In the genomic region with DNA sequence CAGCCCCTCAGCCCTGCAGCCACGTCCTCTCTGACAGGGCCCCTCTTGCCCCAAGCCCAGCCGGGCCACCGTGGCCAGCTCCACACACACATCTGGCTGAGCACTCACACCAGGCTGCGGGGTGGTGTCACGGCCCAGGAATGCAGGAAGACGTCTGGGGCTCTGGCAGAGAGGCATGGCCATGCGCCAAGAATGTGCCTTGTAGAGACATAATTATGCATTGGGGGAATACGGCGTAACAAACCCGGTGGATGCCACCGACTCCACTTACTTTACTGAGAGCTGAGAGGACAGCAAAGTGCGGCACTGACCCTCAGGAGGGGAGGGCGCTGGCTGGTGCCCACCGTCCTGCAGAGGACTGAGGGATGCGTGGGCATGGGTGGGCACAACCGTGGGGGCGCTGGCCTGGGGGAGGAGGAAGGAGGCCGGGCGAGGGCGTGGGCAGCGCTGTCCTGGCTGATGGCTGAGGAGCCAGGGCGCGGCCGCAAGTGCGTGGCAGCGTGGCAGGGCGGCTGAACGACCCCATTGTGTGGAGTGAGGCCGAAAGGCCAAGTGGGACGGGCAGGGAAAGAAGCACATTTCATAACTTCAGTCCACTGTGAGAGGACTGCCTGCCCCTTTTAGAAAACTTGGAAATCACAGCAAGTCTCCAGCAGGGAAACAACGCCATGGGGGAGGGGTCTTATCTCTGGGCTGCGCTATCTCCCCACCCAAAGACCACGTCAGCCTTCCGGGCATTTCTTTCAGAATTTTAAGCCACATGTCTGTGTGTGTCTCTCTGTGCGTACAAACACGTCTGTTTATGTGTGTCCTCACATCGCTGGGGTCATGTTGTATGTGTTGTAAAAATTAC, we compare ENCODE assay signal across 9 cellular contexts. TPM values are rescaled to one million over a fixed set of nuclear protein-coding genes. Genes with fewer than 3 reads are reported as not detected.
A peak's percentile ranks its signal among the peaks of the same experiment; 100 is the strongest.
DNase-seq lines count a peak whose midpoint lies in the region; ATAC-seq, FAIRE-seq and TF ChIP-seq lines count a peak whose summit lies in the region.
"Had no signal": no experiment of that assay in that cellular context is flagged by ENCODE, and none has a peak within 500 bp of the region (broad histone marks: within the 10 kb centered on the region; RNA-seq: fewer than 3 reads in every experiment).

No MANE protein-coding gene starts in this region.

- H3K4me1 ChIP-seq in HepG2 (ENCODE audit: insufficient read depth, low read length) = peaks cover 12% of the 10 kb centered on the region
- no peaks in the 10 kb centered on the region for H3K4me1 ChIP-seq in urinary bladder (ENCODE audit: insufficient read depth)

- no peak for TF ChIP-seq EP300 in HepG2 (IDR thresholded peaks at IDR 0.05; ENCODE audit: low read depth in 2 of 2, low read length in 2 of 2)
- no peak for TF ChIP-seq EP300 in HepG2 (CRISPR knock-in tag; IDR thresholded peaks at IDR 0.05; ENCODE audit: borderline replicate concordance)

- H2AFZ ChIP-seq in HepG2 (ENCODE audit: low read length) = no peak overlapping the region

- H3K4me3 ChIP-seq in HepG2 (replicated peaks in 1 of 3; ENCODE audit: insufficient read depth in 1 of 3, low read depth in 2 of 3, low read length in 3 of 3) (no peak overlapping the region; a peak in 1 of 6 replicates), urinary bladder (ENCODE audit: low read depth, low read length) (peak overlapping the region; percentile 7)

- 8% methylated on average over 36 of the region's 37 CpGs for WGBS in HepG2 (ENCODE audit: low lambda C conversion rate)
- 17% methylated on average over 37 of the region's 37 CpGs for WGBS in urinary bladder

- no peak for TF ChIP-seq RAD21 in HepG2 (CRISPR knock-in tag; IDR thresholded peaks at IDR 0.05)

- CTCF ChIA-PET in HepG2 (lab: Yijun Ruan, JAX; ENCODE audit: low intra/inter-chr PET ratio, low total read pairs) = interaction anchor here (1.2 kb wide), 1 partner anchor 96 kb away, joined by 3 read pairs; no protein-coding TSS in a partner anchor

- TF ChIP-seq POLR2A in HepG2 (IDR thresholded peaks at IDR 0.05; ENCODE audit: insufficient read depth in 1 of 2, low read depth in 2 of 2, low read length in 2 of 2) = no peak

- intact Hi-C loops in HepG2 (cut with micrococcal nuclease; ENCODE audit: unreplicated experiment) = no loop called here

- peak overlapping the region; percentile 21; the same call in 1 of the 2 replicates for H3K4me2 ChIP-seq in HepG2 (ENCODE audit: low read depth, low read length)

- H3K27me3 ChIP-seq in HepG2 (ENCODE audit: control insufficient read depth in 1 of 2, insufficient read depth in 2 of 2, low read length in 2 of 2) = peaks cover 28 to 88% of the 10 kb centered on the region in 2 experiments

- TF ChIP-seq CTCF in HepG2 (CRISPR knock-in tag; IDR thresholded peaks at IDR 0.05) = no peak

- H3K36me3 ChIP-seq in HepG2 (replicated peaks in 1 of 2; ENCODE audit: control insufficient read depth in 1 of 2, insufficient read depth in 2 of 2, low read length in 2 of 2) (no peaks in the 10 kb centered on the region), urinary bladder (ENCODE audit: insufficient read depth) (no peaks in the 10 kb centered on the region)

- no peaks in the 10 kb centered on the region for H3K9me3 ChIP-seq in HepG2 (ENCODE audit: low read length)

- no peak for FAIRE-seq in HepG2 (lab: Jason Lieb, UNC)
- FAIRE-seq: A204.1 had no signal

- H3K27ac ChIP-seq in HepG2 (ENCODE audit: extremely low read length, insufficient read depth, low read length) = no peak overlapping the region
- no peak overlapping the region for H3K27ac ChIP-seq in urinary bladder (ENCODE audit: low read depth)

- BruUV-seq in HepG2 (replicated peaks; lab: Mats Ljungman, UMichigan) = no TSS peak

- DNase-seq in NCI-H2171 treated with DMSO at 0.1 percent for 48 hours (lab: John Stamatoyannopoulos, UW) = peak; percentile 34
- no peak for DNase-seq in NCI-H2171 (lab: John Stamatoyannopoulos, UW)
- DNase-seq in T47D (ENCODE audit: low read depth in 1 of 2, low spot score in 1 of 2) = peak; percentile 95 to 97
- DNase-seq in HepG2 (ENCODE audit: low spot score) = peak; percentile 79
- DNase-seq in activated naive CD4-positive, alpha-beta T cell (lab: John Stamatoyannopoulos, UW) = no peak
- no peak for DNase-seq in NCI-H82 treated with DMSO at 0.1 percent for 48 hours (lab: John Stamatoyannopoulos, UW; ENCODE audit: unreplicated experiment)

- peak; percentile 54 for ATAC-seq in HepG2
- ATAC-seq in GM18517 (IDR thresholded peaks at IDR 0.05; ENCODE audit: unreplicated experiment) = no peak

- H3K79me2 ChIP-seq in HepG2 (ENCODE audit: insufficient read depth, low read length) = no peaks in the 10 kb centered on the region

- H3K9ac ChIP-seq in HepG2 (ENCODE audit: insufficient read depth, low read depth, low read length) = no peak overlapping the region

- POLR2A ChIA-PET in HepG2 (lab: Yijun Ruan, JAX) = no interaction called here

- in situ Hi-C loops in T47D (cut with HindIII; ENCODE audit: low pct_unique_long_range_greater_than_20kb, low sequenced_read_pairs) (no loop called here), HepG2 (cut with HindIII; ENCODE audit: extremely low pct_ligation_motif_present, low pct_unique_long_range_greater_than_20kb) (no loop called here)

- no peaks in the 10 kb centered on the region; the same call in 1 of the 2 replicates for H4K20me1 ChIP-seq in HepG2 (ENCODE audit: insufficient read depth, low read length)

TF ChIP-seq in HepG2, 621 proteins besides CTCF, POLR2A, EP300 and RAD21 (continues in another document):
- TF ChIP-seq HCFC1 (IDR thresholded peaks at IDR 0.05; ENCODE audit: low read depth, low read length) = no peak
- TF ChIP-seq, protein P1, sequence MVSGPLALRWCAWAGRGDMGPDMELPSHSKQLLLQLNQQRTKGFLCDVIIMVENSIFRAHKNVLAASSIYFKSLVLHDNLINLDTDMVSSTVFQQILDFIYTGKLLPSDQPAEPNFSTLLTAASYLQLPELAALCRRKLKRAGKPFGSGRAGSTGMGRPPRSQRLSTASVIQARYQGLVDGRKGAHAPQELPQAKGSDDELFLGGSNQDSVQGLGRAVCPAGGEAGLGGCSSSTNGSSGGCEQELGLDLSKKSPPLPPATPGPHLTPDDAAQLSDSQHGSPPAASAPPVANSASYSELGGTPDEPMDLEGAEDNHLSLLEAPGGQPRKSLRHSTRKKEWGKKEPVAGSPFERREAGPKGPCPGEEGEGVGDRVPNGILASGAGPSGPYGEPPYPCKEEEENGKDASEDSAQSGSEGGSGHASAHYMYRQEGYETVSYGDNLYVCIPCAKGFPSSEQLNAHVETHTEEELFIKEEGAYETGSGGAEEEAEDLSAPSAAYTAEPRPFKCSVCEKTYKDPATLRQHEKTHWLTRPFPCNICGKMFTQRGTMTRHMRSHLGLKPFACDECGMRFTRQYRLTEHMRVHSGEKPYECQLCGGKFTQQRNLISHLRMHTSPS (CRISPR knock-in tag; IDR thresholded peaks at IDR 0.05; ENCODE audit: low read depth) = 0 out of 2 replicates have a peak, but pooled peaks have one; percentile 26
- TF ChIP-seq ZNF788 (CRISPR knock-in tag; IDR thresholded peaks at IDR 0.05; ENCODE audit: borderline replicate concordance) = 0 out of 2 replicates have a peak, but pooled peaks have one; percentile 35
- peak; percentile 79; the same call in 1 of the 2 replicates for TF ChIP-seq HNRNPL (IDR thresholded peaks at IDR 0.05; ENCODE audit: low read depth, low read length)
- no peak for TF ChIP-seq ZNF577 (CRISPR knock-in tag; IDR thresholded peaks at IDR 0.05; ENCODE audit: borderline replicate concordance, low read depth)
- TF ChIP-seq, protein P2, sequence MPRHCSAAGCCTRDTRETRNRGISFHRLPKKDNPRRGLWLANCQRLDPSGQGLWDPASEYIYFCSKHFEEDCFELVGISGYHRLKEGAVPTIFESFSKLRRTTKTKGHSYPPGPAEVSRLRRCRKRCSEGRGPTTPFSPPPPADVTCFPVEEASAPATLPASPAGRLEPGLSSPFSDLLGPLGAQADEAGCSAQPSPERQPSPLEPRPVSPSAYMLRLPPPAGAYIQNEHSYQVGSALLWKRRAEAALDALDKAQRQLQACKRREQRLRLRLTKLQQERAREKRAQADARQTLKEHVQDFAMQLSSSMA (CRISPR knock-in tag; IDR thresholded peaks at IDR 0.05) = no peak
- TF ChIP-seq MXD3 (CRISPR knock-in tag; IDR thresholded peaks at IDR 0.05) = peak; percentile 11; the same call in 1 of the 2 replicates

RNA-seq across cellular contexts. Expression of gene METRNL, which starts 30.6 kb away (rescaled TPM):
- total RNA-seq in HepG2 (2016; rRNA removed; fragmentation: Illumina TruSeq; extraction: Trizol) (0.66 and 1.2 TPM in 2 replicates), urinary bladder (37.7 TPM)
- 0.81 and 1.1 TPM in 2 replicates for total RNA-seq in HepG2 (2016; cell fraction: cytosol; rRNA removed; fragmentation: Illumina TruSeq; extraction: Trizol; ENCODE audit: low read depth)
- total RNA-seq in HepG2 (2016; cell fraction: insoluble cytoplasmic fraction; rRNA removed; fragmentation: Illumina TruSeq; extraction: Trizol) = 0.56 and 1.0 TPM in 2 replicates
- 1.7 and 2.2 TPM in 2 replicates for total RNA-seq in HepG2 (2016; cell fraction: membrane; rRNA removed; fragmentation: Illumina TruSeq; extraction: Trizol)
- total RNA-seq in HepG2 (2016; cell fraction: nucleus; rRNA removed; fragmentation: Illumina TruSeq; extraction: Trizol) = 0.31 TPM in 1 of 2 replicates, not detected in the other
- polyA plus RNA-seq in HepG2 (2011; rRNA removed) (0.84 and 1.4 TPM in 2 replicates), urinary bladder (118 TPM)
- 2.1 and 2.5 TPM in 2 replicates for polyA plus RNA-seq in HepG2 (2011; cell fraction: cytosol; rRNA removed)
- 1.2 and 1.8 TPM in 2 replicates for polyA plus RNA-seq in HepG2 (2011; cell fraction: nucleus; rRNA removed)
- 0.23 and 0.79 TPM in 2 replicates for polyA plus RNA-seq in HepG2 (2012)
- polyA plus RNA-seq in HepG2 (2016; cell fraction: cytosol; fragmentation: Illumina TruSeq; extraction: Trizol; ENCODE audit: low read depth) = 1.1 and 1.2 TPM in 2 replicates
- polyA plus RNA-seq in HepG2 (2016; cell fraction: insoluble cytoplasmic fraction; fragmentation: Illumina TruSeq; extraction: Trizol; ENCODE audit: low read depth) = 0.69 and 0.92 TPM in 2 replicates
- polyA plus RNA-seq in HepG2 (2016; cell fraction: membrane; fragmentation: Illumina TruSeq; extraction: Trizol; ENCODE audit: low read depth) = 2.1 TPM in 2 replicates
- polyA plus RNA-seq in HepG2 (2016; cell fraction: nucleus; fragmentation: Illumina TruSeq; extraction: Trizol; ENCODE audit: insufficient read depth, low read depth) = 1.2 and 1.3 TPM in 2 replicates
- polyA minus RNA-seq in HepG2 (2011; rRNA and poly(A)+ RNA removed; ENCODE audit: low replicate concordance) = 2.5 and 12.3 TPM in 2 replicates
- polyA minus RNA-seq in HepG2 (2011; cell fraction: cytosol; rRNA and poly(A)+ RNA removed) = 2.9 and 4.6 TPM in 2 replicates
- polyA minus RNA-seq in HepG2 (2011; cell fraction: nucleus; rRNA and poly(A)+ RNA removed) = 0.87 and 1.4 TPM in 2 replicates

Comparison
In these comparisons a context has a peak if more than half of its experiments do, and no peak if none do; other contexts are left out.
1. DNase-seq: peak in NCI-H2171 treated with DMSO at 0.1 percent for 48 hours (single experiment), T47D (2 of 2) and HepG2 (single experiment); none in NCI-H2171 (single experiment), activated naive CD4-positive, alpha-beta T cell (0 of 4) and NCI-H82 treated with DMSO at 0.1 percent for 48 hours (single experiment).
2. RNA of gene METRNL, which starts 30.6 kb away (total RNA-seq): 37.7 TPM in urinary bladder (single experiment); 0.31 to 2.2 TPM in HepG2; every median in the first group is over 10 times any median in the second.